ENCODE assay signal across 15 cellular contexts in the genomic region with DNA sequence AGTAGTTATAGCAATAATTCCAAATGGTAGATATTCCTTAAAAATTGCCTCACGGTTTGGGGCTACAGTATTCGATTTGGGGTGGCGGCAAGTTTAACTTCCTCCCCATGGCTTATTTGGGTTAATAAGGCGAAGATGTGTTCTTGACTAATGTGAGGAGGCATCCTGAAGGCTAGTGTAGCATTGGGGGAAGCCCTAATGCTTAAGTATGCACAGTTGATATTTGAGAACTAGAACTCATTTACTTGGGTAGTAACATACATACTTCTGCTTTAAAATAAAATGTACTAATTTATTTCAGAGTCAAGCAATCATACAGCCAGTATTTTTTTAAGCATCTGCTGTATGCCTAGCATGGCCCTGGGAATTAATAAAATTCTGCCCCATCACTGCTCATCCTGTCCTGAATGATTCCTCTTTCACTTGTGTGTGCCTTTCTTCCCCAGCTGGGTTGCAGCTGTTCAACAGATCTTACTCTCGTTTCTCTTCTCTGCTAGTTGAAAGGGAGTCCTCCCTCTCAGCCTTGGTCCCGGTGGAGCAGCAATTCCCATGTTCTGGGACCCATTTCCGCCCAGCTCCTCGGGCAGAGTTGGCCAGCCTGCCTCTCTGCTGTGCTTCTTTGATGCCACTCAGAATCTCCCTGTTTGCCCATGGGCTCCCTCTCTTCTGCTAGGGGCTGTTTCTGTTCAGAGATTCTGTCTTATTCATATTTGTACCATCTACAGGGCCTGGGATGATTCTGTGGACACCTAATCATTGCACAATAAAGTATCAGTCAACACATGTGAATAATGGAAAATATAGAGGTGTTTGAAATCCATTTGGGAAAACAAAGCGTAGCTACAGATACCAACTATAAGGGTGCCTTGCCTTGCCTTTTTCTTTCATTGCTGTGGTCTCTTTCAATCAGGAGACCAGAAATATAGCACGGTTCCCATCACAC.
DNase-seq lines count a peak whose midpoint lies in the region; ATAC-seq, FAIRE-seq and TF ChIP-seq lines count a peak whose summit lies in the region.
"Had no signal": no experiment of that assay in that cellular context is flagged by ENCODE, and none has a peak within 500 bp of the region (broad histone marks: within the 10 kb centered on the region; RNA-seq: fewer than 3 reads in every experiment).

No MANE protein-coding gene starts in this region.

- intact Hi-C loops in MCF 10A (cut with micrococcal nuclease) = no loop called here
- intact Hi-C loops in breast epithelium (cut with DNase I; ENCODE audit: low total_unique reads) = no loop called here

- no peak for DNase-seq in MCF 10A (ENCODE audit: unreplicated experiment)
- no peak for DNase-seq in breast epithelium (ENCODE audit: low spot score in 2 of 2)
- no peak for DNase-seq in astrocyte (ENCODE audit: low read depth)
- DNase-seq in stimulated activated effector memory CD8-positive, alpha-beta T cell treated with anti-CD3 and anti-CD28 coated beads, Interleukin-12 subunit alpha, Interleukin-12 subunit beta, amount 100 ng/mL, for 72 hours (ENCODE audit: low spot score in 2 of 2) = no peak
- no peak for DNase-seq in activated gamma-delta T cell treated with Interleukin-2 at 50 U/mL for 16 hours
- no peak for DNase-seq in NCI-H748 (lab: John Stamatoyannopoulos, UW; ENCODE audit: unreplicated experiment)
- DNase-seq in stimulated activated CD4-positive, alpha-beta T cell treated with anti-CD3 and anti-CD28 coated beads, Interleukin-1b, Interleukin-23, amount 100 ng/mL, for 48 hours = no peak
- DNase-seq: effector CD4-positive, alpha-beta T cell; left lung; naive thymus-derived CD8-positive, alpha-beta T cell; NCI-H446; OCI-M1; testis had no signal

- H3K9me3 ChIP-seq in breast epithelium (no peaks in the 10 kb centered on the region), HEK293 (ENCODE audit: control insufficient read depth, insufficient read depth, low read depth, low read length) (no peaks in the 10 kb centered on the region), astrocyte (ENCODE audit: insufficient read depth, low read depth, low read length) (no peaks in the 10 kb centered on the region)
- H3K9me3 ChIP-seq: left lung, testis had no signal

- CTCF ChIA-PET in MCF 10A (lab: Yijun Ruan, JAX) (interaction anchor here (0.7 kb wide), 1 partner anchor 564 kb away, joined by 3 read pairs; no protein-coding TSS in a partner anchor), HEK293 (lab: Yijun Ruan, JAX) (interaction anchor here (1.0 to 1.2 kb wide), 2 partner anchors 9 to 164 kb away, joined by 3 to 4 read pairs; no protein-coding TSS in a partner anchor)

- no peak overlapping the region for H3K4me3 Mint-ChIP-seq in MCF 10A (ENCODE audit: unreplicated experiment)
- no peak overlapping the region for H3K4me3 Mint-ChIP-seq in astrocyte (ENCODE audit: unreplicated experiment)
- no peak overlapping the region for H3K4me3 Mint-ChIP-seq in stimulated activated effector memory CD8-positive, alpha-beta T cell treated with anti-CD3 and anti-CD28 coated beads, Interleukin-12 subunit alpha, Interleukin-12 subunit beta, amount 100 ng/mL, for 72 hours
- H3K4me3 Mint-ChIP-seq: brain had no signal

- no peak overlapping the region for H3K4me3 ChIP-seq in breast epithelium
- H3K4me3 ChIP-seq in HEK293 (ENCODE audit: low read depth, low read length) = no peak overlapping the region
- H3K4me3 ChIP-seq in astrocyte (ENCODE audit: insufficient read depth, low read depth, low read length) = no peak overlapping the region
- H3K4me3 ChIP-seq: left lung, testis had no signal

- H3K27me3 ChIP-seq in breast epithelium = no peaks in the 10 kb centered on the region
- H3K27me3 ChIP-seq in astrocyte (ENCODE audit: insufficient read depth, low read length) = no peaks in the 10 kb centered on the region
- H3K27me3 ChIP-seq: left lung, testis had no signal

- H3K4me2 ChIP-seq in astrocyte (ENCODE audit: low read length) = no peak overlapping the region

- H3K36me3 Mint-ChIP-seq in MCF 10A (ENCODE audit: insufficient read depth, unreplicated experiment) (peaks cover 6% of the 10 kb centered on the region), astrocyte (ENCODE audit: low read depth, unreplicated experiment) (peaks cover 2% of the 10 kb centered on the region)
- peaks cover 6% of the 10 kb centered on the region for H3K36me3 Mint-ChIP-seq in stimulated activated effector memory CD8-positive, alpha-beta T cell treated with anti-CD3 and anti-CD28 coated beads, Interleukin-12 subunit alpha, Interleukin-12 subunit beta, amount 100 ng/mL, for 72 hours

- peaks cover 36% of the 10 kb centered on the region for H3K4me1 Mint-ChIP-seq in MCF 10A (ENCODE audit: insufficient read depth, unreplicated experiment)
- peaks cover 18% of the 10 kb centered on the region for H3K4me1 Mint-ChIP-seq in astrocyte (ENCODE audit: low read depth, unreplicated experiment)
- H3K4me1 Mint-ChIP-seq in stimulated activated effector memory CD8-positive, alpha-beta T cell treated with anti-CD3 and anti-CD28 coated beads, Interleukin-12 subunit alpha, Interleukin-12 subunit beta, amount 100 ng/mL, for 72 hours = peaks cover 69% of the 10 kb centered on the region

- no peak for TF ChIP-seq CTCF in MCF 10A (IDR thresholded peaks at IDR 0.05; ENCODE audit: unreplicated experiment)
- TF ChIP-seq CTCF in breast epithelium (IDR thresholded peaks at IDR 0.05) = no peak
- TF ChIP-seq CTCF in HEK293 (tag by site-specific recombination; IDR thresholded peaks at IDR 0.05) = no peak
- no peak for TF ChIP-seq CTCF in astrocyte (IDR thresholded peaks at IDR 0.05; ENCODE audit: insufficient read depth, low read depth, low read length)

- no peak overlapping the region for H3K27ac ChIP-seq in breast epithelium
- no peak overlapping the region for H3K27ac ChIP-seq in HEK293 (ENCODE audit: extremely low read depth, low read depth, low read length)
- H3K27ac ChIP-seq in astrocyte (ENCODE audit: low read depth, low read length) = no peak overlapping the region
- H3K27ac ChIP-seq: left lung, testis had no signal

- POLR2A ChIA-PET in MCF 10A (lab: Yijun Ruan, JAX) = interaction anchor here (1.3 kb wide), 1 partner anchor 15 kb away, joined by 4 read pairs; no protein-coding TSS in a partner anchor
- POLR2A ChIA-PET in HEK293 (lab: Yijun Ruan, JAX) = no interaction called here

- no peak for TF ChIP-seq POLR2A in breast epithelium (IDR thresholded peaks at IDR 0.05)

- H3K9ac ChIP-seq in astrocyte (ENCODE audit: low read length) = no peak overlapping the region

- H3K36me3 ChIP-seq in breast epithelium = no peaks in the 10 kb centered on the region
- no peaks in the 10 kb centered on the region for H3K36me3 ChIP-seq in HEK293 (ENCODE audit: control insufficient read depth in 2 of 2, insufficient read depth in 1 of 2, low read length in 2 of 2)
- no peaks in the 10 kb centered on the region for H3K36me3 ChIP-seq in astrocyte (ENCODE audit: insufficient read depth, low read length)
- H3K36me3 ChIP-seq: left lung had no signal

- BruUV-seq in MCF 10A (replicated peaks; lab: Mats Ljungman, UMichigan) = no TSS peak

- H3K9me3 Mint-ChIP-seq in MCF 10A (ENCODE audit: unreplicated experiment) (no peaks in the 10 kb centered on the region), astrocyte (ENCODE audit: unreplicated experiment) (no peaks in the 10 kb centered on the region)
- no peaks in the 10 kb centered on the region for H3K9me3 Mint-ChIP-seq in stimulated activated effector memory CD8-positive, alpha-beta T cell treated with anti-CD3 and anti-CD28 coated beads, Interleukin-12 subunit alpha, Interleukin-12 subunit beta, amount 100 ng/mL, for 72 hours
- H3K9me3 Mint-ChIP-seq: naive thymus-derived CD8-positive, alpha-beta T cell had no signal

- H3K27ac Mint-ChIP-seq in MCF 10A (ENCODE audit: low read depth, unreplicated experiment) = peak overlapping the region; percentile 52
- peak overlapping the region; percentile 61 for H3K27ac Mint-ChIP-seq in astrocyte (ENCODE audit: unreplicated experiment)
- peak overlapping the region; percentile 37 for H3K27ac Mint-ChIP-seq in stimulated activated effector memory CD8-positive, alpha-beta T cell treated with anti-CD3 and anti-CD28 coated beads, Interleukin-12 subunit alpha, Interleukin-12 subunit beta, amount 100 ng/mL, for 72 hours

- ATAC-seq in stimulated activated effector memory CD8-positive, alpha-beta T cell treated with anti-CD3 and anti-CD28 coated beads, Interleukin-12 subunit alpha, Interleukin-12 subunit beta, amount 100 ng/mL, for 72 hours = no peak
- ATAC-seq: naive thymus-derived CD8-positive, alpha-beta T cell had no signal

- peaks cover 0 to 13% of the 10 kb centered on the region in 2 donors for H3K4me1 ChIP-seq in breast epithelium
- no peaks in the 10 kb centered on the region for H3K4me1 ChIP-seq in HEK293 (ENCODE audit: control insufficient read depth, insufficient read depth, low read length)
- peaks cover 4% of the 10 kb centered on the region for H3K4me1 ChIP-seq in astrocyte (ENCODE audit: insufficient read depth, low read length)

- H3K27me3 Mint-ChIP-seq in MCF 10A (ENCODE audit: insufficient read depth, unreplicated experiment) = no peaks in the 10 kb centered on the region
- no peaks in the 10 kb centered on the region for H3K27me3 Mint-ChIP-seq in astrocyte (ENCODE audit: low read depth, unreplicated experiment)
- H3K27me3 Mint-ChIP-seq: naive thymus-derived CD8-positive, alpha-beta T cell had no signal

- no peak for FAIRE-seq in astrocyte (lab: Jason Lieb, UNC)

- H3K79me2 ChIP-seq in astrocyte (ENCODE audit: insufficient read depth, low read length) = peaks cover 96% of the 10 kb centered on the region

- H2AFZ ChIP-seq in astrocyte (ENCODE audit: low read depth, low read length) = no peak overlapping the region

- peaks cover 97% of the 10 kb centered on the region for H4K20me1 ChIP-seq in astrocyte (ENCODE audit: insufficient read depth, low read length)

TF ChIP-seq in HEK293, 187 proteins besides CTCF, POLR2A, EP300 and RAD21:
- TF ChIP-seq ZNF600 (tag by site-specific recombination; IDR thresholded peaks at IDR 0.05) = no peak
- TF ChIP-seq PRDM1 (tag by site-specific recombination; IDR thresholded peaks at IDR 0.05) = peak; percentile 43; the same call in 1 of the 2 replicates
